Comparison of ENCODE assay signal across 7 cellular contexts in the genomic region with DNA sequence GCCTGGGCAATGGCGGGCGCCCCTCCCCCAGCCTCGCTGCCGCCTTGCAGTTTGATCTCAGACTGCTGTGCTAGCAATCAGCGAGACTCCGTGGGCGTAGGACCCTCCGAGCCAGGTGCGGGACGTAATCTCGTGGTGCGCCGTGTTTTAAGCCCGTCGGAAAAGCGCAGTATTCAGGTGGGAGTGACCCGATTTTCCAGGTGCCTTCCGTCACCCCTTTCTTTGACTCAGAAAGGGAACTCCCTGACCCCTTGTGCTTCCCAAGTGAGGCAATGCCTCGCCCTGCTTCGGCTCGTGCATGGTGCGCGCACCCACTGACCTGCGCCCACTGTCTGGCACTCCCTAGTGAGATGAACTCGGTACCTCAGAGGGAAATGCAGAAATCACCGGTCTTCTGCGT.
DNase-seq lines count a peak whose midpoint lies in the region; ATAC-seq and TF ChIP-seq lines count a peak whose summit lies in the region.
"Not testable (repeated sequence)": the region's sequence is repeated elsewhere in the genome, so short reads cannot be mapped to it uniquely, and the experiment has no call there.

No MANE protein-coding gene starts in this region.

- H4K91ac ChIP-seq in H9 (ENCODE audit: insufficient read length, low read depth, low read length); trophoblast cell (ENCODE audit: low read depth, low read length): not testable (repeated sequence)

- H3K4me3 Mint-ChIP-seq in Caco-2 (ENCODE audit: unreplicated experiment) (peak overlapping the region; percentile 73), H9 (peak overlapping the region; percentile 28 to 45; a peak in 3 of 5 replicates), WTC11 (peak overlapping the region; percentile 61)

- H3K9me3 ChIP-seq in Caco-2; H9 (ENCODE audit: control insufficient read depth, low read depth, low read length); iPS-15b (ENCODE audit: control insufficient read depth, insufficient read depth, low read length); trophoblast cell (ENCODE audit: insufficient read depth, low read depth, low read length): not testable (repeated sequence)

- POLR2A ChIA-PET in Caco-2 (lab: Charles Lee); WTC11 (lab: Charles Lee): not testable (repeated sequence)

- H3K4me2 ChIP-seq in H9 (ENCODE audit: insufficient read depth, insufficient read length, low read length); trophoblast cell (ENCODE audit: low read length): not testable (repeated sequence)

- not testable (repeated sequence) for H2BK12ac ChIP-seq in H9 (ENCODE audit: insufficient read length, low read depth, low read length); trophoblast cell (ENCODE audit: low read length)

- no CpG with 5 or more reads among the region's 27 CpGs for WGBS in H9 (ENCODE audit: extremely low coverage, insufficient read length, low lambda C conversion rate)
- WGBS in trophoblast cell (ENCODE audit: extremely low coverage, insufficient coverage, insufficient read length), result no CpG with 5 or more reads among the region's 27 CpGs

- H3K14ac ChIP-seq in H9 (ENCODE audit: insufficient read depth, low read length); trophoblast cell (ENCODE audit: low read length): not testable (repeated sequence)

- not testable (repeated sequence) for H3K36me3 Mint-ChIP-seq in Caco-2 (ENCODE audit: insufficient read depth, unreplicated experiment); H9 (ENCODE audit: insufficient read depth in 1 of 3, low read depth in 3 of 3); WTC11

- H3K23me2 ChIP-seq in H9 (ENCODE audit: insufficient read length, low read depth, low read length, poor library complexity, severe bottlenecking), result not testable (repeated sequence)

- CTCF ChIA-PET in Caco-2 (lab: Charles Lee); WTC11 (lab: Charles Lee): not testable (repeated sequence)

- ATAC-seq in WTC11, result not testable (repeated sequence)

- H3T11ph ChIP-seq in H9 (ENCODE audit: low read length), result not testable (repeated sequence)

- intact Hi-C loops in Caco-2 (cut with micrococcal nuclease; ENCODE audit: unreplicated experiment), result not testable (repeated sequence)

- not testable (repeated sequence) for H2AFZ ChIP-seq in H9 (ENCODE audit: low read length); trophoblast cell (ENCODE audit: insufficient read depth, low read length, poor library complexity)

- not testable (repeated sequence) for H2AK5ac ChIP-seq in H9 (ENCODE audit: insufficient read length, low read length); trophoblast cell (ENCODE audit: low read length)

- H3K27me3 Mint-ChIP-seq in Caco-2 (ENCODE audit: insufficient read depth, unreplicated experiment); H9 (ENCODE audit: low read depth); WTC11 (ENCODE audit: low read depth): not testable (repeated sequence)

- H4K20me1 ChIP-seq in H9 (ENCODE audit: control insufficient read depth, insufficient read depth, insufficient read length), result not testable (repeated sequence)

- not testable (repeated sequence) for H3K4me1 ChIP-seq in Caco-2; H9 (ENCODE audit: insufficient read depth, low read length); iPS-15b (ENCODE audit: control insufficient read depth, insufficient read depth, low read length); trophoblast cell (ENCODE audit: control insufficient read depth in 1 of 2, insufficient read depth in 2 of 2, low read length in 2 of 2)

- H3K27ac Mint-ChIP-seq in Caco-2 (ENCODE audit: unreplicated experiment), result peak overlapping the region; percentile 88
- H3K27ac Mint-ChIP-seq in H9, result peak overlapping the region; percentile 74 to 97 (median 94); a peak in 5 of 7 replicates
- H3K27ac Mint-ChIP-seq in WTC11, result peak overlapping the region; percentile 93

- H3K27me3 ChIP-seq in Caco-2 (replicated peaks; ENCODE audit: control insufficient read depth, insufficient read depth, low read length); H9 (ENCODE audit: insufficient read depth, low read length); iPS-15b (ENCODE audit: control insufficient read depth, insufficient read depth, low read length); trophoblast cell (ENCODE audit: insufficient read depth, low read length): not testable (repeated sequence)

- DNase-seq in Caco-2, result peak in 1 of 2 experiments; percentile 12
- not testable (repeated sequence) for DNase-seq in H9; LNCaP clone FGC (ENCODE audit: low read depth); fibroblast of villous mesenchyme (ENCODE audit: low read depth); trophoblast cell
- DNase-seq in WTC11 (ENCODE audit: low spot score), result peak; percentile 15

- not testable (repeated sequence) for H3K27ac ChIP-seq in H9 (ENCODE audit: insufficient read length, low read depth, low read length); trophoblast cell (ENCODE audit: low read depth, low read length)

- BruUV-seq in Caco-2 (replicated peaks; lab: Mats Ljungman, UMichigan), result not testable (repeated sequence)

- not testable (repeated sequence) for H2BK5ac ChIP-seq in H9 (ENCODE audit: insufficient read length, low read length); trophoblast cell (ENCODE audit: low read depth, low read length, poor library complexity)

- not testable (repeated sequence) for H3K4me1 Mint-ChIP-seq in Caco-2 (ENCODE audit: low read depth, unreplicated experiment); H9
- H3K4me1 Mint-ChIP-seq in WTC11, result peaks cover 16% of the 10 kb centered on the region

- not testable (repeated sequence) for H3K79me2 ChIP-seq in H9 (ENCODE audit: insufficient read depth, low read length); trophoblast cell (ENCODE audit: control insufficient read depth, insufficient read depth, low read length, poor library complexity)

- not testable (repeated sequence) for H4K5ac ChIP-seq in H9 (ENCODE audit: insufficient read length, low read depth, low read length)

- H4K12ac ChIP-seq in trophoblast cell (ENCODE audit: low read depth, low read length), result not testable (repeated sequence)

- H3K79me1 ChIP-seq in H9 (ENCODE audit: insufficient read depth, low read depth, low read length, poor library complexity, severe bottlenecking); trophoblast cell (ENCODE audit: low read length): not testable (repeated sequence)

- not testable (repeated sequence) for H2BK15ac ChIP-seq in H9 (ENCODE audit: low read depth, low read length)

- not testable (repeated sequence) for H3K23ac ChIP-seq in H9 (ENCODE audit: insufficient read length, low read depth, low read length); trophoblast cell (ENCODE audit: low read length)

- H3K4me3 ChIP-seq in Caco-2 (ENCODE audit: low read depth, low read length) (peak overlapping the region; percentile 23), LNCaP clone FGC (ENCODE audit: low read depth, low read length) (peak overlapping the region; percentile 51), fibroblast of villous mesenchyme (ENCODE audit: low read depth, low read length) (peak overlapping the region; percentile 27), iPS-15b (ENCODE audit: low read depth, low read length) (peak overlapping the region; percentile 61)
- H3K4me3 ChIP-seq in trophoblast cell (ENCODE audit: low read depth, low read length), result not testable (repeated sequence)

- not testable (repeated sequence) for H3K36me3 ChIP-seq in Caco-2 (ENCODE audit: control insufficient read depth, insufficient read depth, low read length); iPS-15b (ENCODE audit: control insufficient read depth, insufficient read depth, low read length); trophoblast cell (ENCODE audit: control insufficient read depth in 1 of 2, insufficient read depth in 2 of 2, low read length in 2 of 2)

- not testable (repeated sequence) for H3K18ac ChIP-seq in H9 (ENCODE audit: insufficient read length, low read depth, low read length); trophoblast cell (ENCODE audit: low read length)

- H2BK120ac ChIP-seq in H9 (ENCODE audit: low read depth, low read length, poor library complexity, severe bottlenecking); trophoblast cell (ENCODE audit: insufficient read depth, low read length, poor library complexity): not testable (repeated sequence)

- TF ChIP-seq CTCF in Caco-2 (IDR thresholded peaks at IDR 0.05; ENCODE audit: insufficient read depth in 1 of 2, low read depth in 1 of 2, low read length in 1 of 2, severe bottlenecking in 1 of 2, unreplicated experiment in 1 of 2); H9 (conservative IDR thresholded peaks at IDR 0.05); LNCaP clone FGC (IDR thresholded peaks at IDR 0.05; ENCODE audit: control insufficient read depth, extremely low read depth, insufficient read depth); WTC11 (IDR thresholded peaks at IDR 0.05); fibroblast of villous mesenchyme (IDR thresholded peaks at IDR 0.05; ENCODE audit: insufficient read depth, low read depth, low read length): not testable (repeated sequence)

- H3K9me3 Mint-ChIP-seq in Caco-2 (ENCODE audit: unreplicated experiment); H9; WTC11: not testable (repeated sequence)

- not testable (repeated sequence) for H3K9ac ChIP-seq in H9 (ENCODE audit: extremely low read depth, insufficient read length, low read length); trophoblast cell (ENCODE audit: low read length)
- H3K9ac ChIP-seq in iPS-15b (ENCODE audit: low read depth, low read length), result peak overlapping the region; percentile 76

- H2BK20ac ChIP-seq in H9 (ENCODE audit: low read depth, low read length, poor library complexity, severe bottlenecking), result not testable (repeated sequence)

- not testable (repeated sequence) for H4K8ac ChIP-seq in H9 (replicated peaks; ENCODE audit: insufficient read length, low read depth, low read length)
- H4K8ac ChIP-seq in trophoblast cell (ENCODE audit: low read depth, low read length), result peak overlapping the region; percentile 19

- not testable (repeated sequence) for H3K56ac ChIP-seq in H9 (ENCODE audit: insufficient read length, low read depth, low read length)

- not testable (repeated sequence) for H3K4ac ChIP-seq in H9 (ENCODE audit: low read depth, low read length); trophoblast cell (ENCODE audit: low read depth, low read length)
